ENCODE assay signal across 24 cellular contexts in the genomic region with DNA sequence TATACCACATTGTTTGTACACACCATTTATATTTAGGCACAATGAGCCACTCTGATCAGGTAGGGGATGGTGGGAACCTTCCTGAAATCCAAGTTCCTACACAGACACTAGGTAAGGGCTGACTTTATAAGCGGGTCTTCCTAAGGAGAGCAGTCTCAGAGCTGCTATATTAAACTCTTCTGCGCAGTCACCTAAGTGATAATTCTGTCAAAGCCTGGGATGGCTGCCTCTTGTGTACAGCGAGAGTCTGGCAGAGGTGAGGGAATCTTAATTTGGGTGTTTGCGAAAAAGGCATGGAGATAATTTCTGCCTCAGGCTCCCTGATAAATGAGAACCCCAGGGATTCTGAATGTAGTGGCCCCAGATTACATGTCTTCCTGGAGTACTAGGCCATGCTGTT.
A peak's percentile ranks its signal among the peaks of the same experiment; 100 is the strongest.
DNase-seq lines count a peak whose midpoint lies in the region; ATAC-seq and TF ChIP-seq lines count a peak whose summit lies in the region.
"Had no signal": no experiment of that assay in that cellular context is flagged by ENCODE, and none has a peak within 500 bp of the region (broad histone marks: within the 10 kb centered on the region; RNA-seq: fewer than 3 reads in every experiment).

No MANE protein-coding gene starts in this region.

- intact Hi-C loops in heart left ventricle (cut with DNase I) (loop anchor here in 2 of 10 donors (10.0 kb wide), 1 partner anchor 1494 kb away; no protein-coding TSS in a partner anchor), left ventricle myocardium inferior (cut with micrococcal nuclease) (no loop called here), left ventricle myocardium superior (cut with micrococcal nuclease) (no loop called here)

- POLR2A ChIA-PET in GM10248 (lab: Yijun Ruan, JAX) = no interaction called here
- POLR2A ChIA-PET in activated CD4-positive, alpha-beta memory T cell treated with anti-CD3 and anti-CD28 coated beads, Interleukin-2, amount 10 ng/mL, durations not matched to agents 7 days and 5 days (lab: Charles Lee) = no interaction called here

- no peaks in the 10 kb centered on the region for H3K36me3 Mint-ChIP-seq in activated CD4-positive, alpha-beta memory T cell treated with anti-CD3 and anti-CD28 coated beads, Interleukin-2, amount 10 ng/mL, durations not matched to agents 7 days and 5 days (ENCODE audit: low read depth)
- H3K36me3 Mint-ChIP-seq: CD14-positive monocyte; CD4-positive, alpha-beta memory T cell; CD4-positive, CD25-positive, alpha-beta regulatory T cell; CD8-positive, alpha-beta memory T cell had no signal

- no peak for TF ChIP-seq RAD21 in neural cell (conservative IDR thresholded peaks at IDR 0.05)

- CTCF ChIA-PET in GM10248 (lab: Yijun Ruan, JAX) = no interaction called here
- CTCF ChIA-PET in activated CD4-positive, alpha-beta memory T cell treated with anti-CD3 and anti-CD28 coated beads, Interleukin-2, amount 10 ng/mL, durations not matched to agents 7 days and 5 days (lab: Charles Lee) = no interaction called here

- no peak overlapping the region for H3K4me3 Mint-ChIP-seq in activated CD4-positive, alpha-beta memory T cell treated with anti-CD3 and anti-CD28 coated beads, Interleukin-2, amount 10 ng/mL, durations not matched to agents 7 days and 5 days
- H3K4me3 Mint-ChIP-seq: CD14-positive monocyte; CD4-positive, alpha-beta memory T cell; CD4-positive, CD25-positive, alpha-beta regulatory T cell; CD8-positive, alpha-beta memory T cell had no signal

- no peak for TF ChIP-seq EP300 in neural cell (conservative IDR thresholded peaks at IDR 0.05; ENCODE audit: poor library complexity, severe bottlenecking)

- no peak overlapping the region for H3K4me2 ChIP-seq in neural cell (ENCODE audit: low read length)
- H3K4me2 ChIP-seq: BLaER1 had no signal

- H3K79me2 ChIP-seq in neural cell (replicated peaks; ENCODE audit: insufficient read depth, low read length) = no peaks in the 10 kb centered on the region

- no peak for TF ChIP-seq POLR2A in heart left ventricle (IDR thresholded peaks at IDR 0.05)

- peaks cover 0 to 13% (median 0%) of the 10 kb centered on the region in 12 donors for H3K4me1 ChIP-seq in heart left ventricle
- H3K4me1 ChIP-seq in right atrium auricular region = peaks cover 0 to 11% of the 10 kb centered on the region in 2 donors
- peaks cover 32% of the 10 kb centered on the region for H3K4me1 ChIP-seq in left ventricle myocardium inferior
- H3K4me1 ChIP-seq: BE2C had no signal

- H3K9me2 ChIP-seq in neural cell (ENCODE audit: insufficient read depth, low read length) = no peaks in the 10 kb centered on the region

- H3K27me3 ChIP-seq in heart left ventricle = no peaks in the 10 kb centered on the region
- H3K27me3 ChIP-seq in right atrium auricular region = no peaks in the 10 kb centered on the region
- no peaks in the 10 kb centered on the region for H3K27me3 ChIP-seq in left ventricle myocardium inferior (ENCODE audit: low read depth)
- no peaks in the 10 kb centered on the region for H3K27me3 ChIP-seq in neural cell (ENCODE audit: insufficient read depth, low read depth, low read length)
- H3K27me3 ChIP-seq: BE2C, BLaER1 had no signal

- TF ChIP-seq CTCF in heart left ventricle (IDR thresholded peaks at IDR 0.05) (no peak), right atrium auricular region (IDR thresholded peaks at IDR 0.05) (no peak), left ventricle myocardium inferior (IDR thresholded peaks at IDR 0.05; ENCODE audit: borderline replicate concordance) (no peak), neural cell (IDR thresholded peaks at IDR 0.05; ENCODE audit: poor library complexity, severe bottlenecking) (no peak), GM10248 (IDR thresholded peaks at IDR 0.05; ENCODE audit: control extremely low read depth, extremely low read depth, low read depth, missing control alignments) (no peak)

- no peak overlapping the region for H3K27ac Mint-ChIP-seq in activated CD4-positive, alpha-beta memory T cell treated with anti-CD3 and anti-CD28 coated beads, Interleukin-2, amount 10 ng/mL, durations not matched to agents 7 days and 5 days
- H3K27ac Mint-ChIP-seq: CD14-positive monocyte; CD4-positive, alpha-beta memory T cell; CD4-positive, CD25-positive, alpha-beta regulatory T cell; CD8-positive, alpha-beta memory T cell had no signal

- H3K9me3 Mint-ChIP-seq in activated CD4-positive, alpha-beta memory T cell treated with anti-CD3 and anti-CD28 coated beads, Interleukin-2, amount 10 ng/mL, durations not matched to agents 7 days and 5 days = no peaks in the 10 kb centered on the region
- H3K9me3 Mint-ChIP-seq: CD4-positive, alpha-beta memory T cell; CD8-positive, alpha-beta memory T cell had no signal

- ATAC-seq in heart left ventricle = peak; percentile 30 to 49 (median 48)
- peak; percentile 68 for ATAC-seq in left ventricle myocardium superior

- no peak overlapping the region for H2AFZ ChIP-seq in neural cell (ENCODE audit: low read depth, low read length)

- H3K9me3 ChIP-seq in heart left ventricle = peaks cover 0 to 4% (median 0%) of the 10 kb centered on the region in 12 donors
- H3K9me3 ChIP-seq in right atrium auricular region = no peaks in the 10 kb centered on the region
- peaks cover 7% of the 10 kb centered on the region for H3K9me3 ChIP-seq in left ventricle myocardium inferior (replicated peaks)
- no peaks in the 10 kb centered on the region for H3K9me3 ChIP-seq in neural cell (ENCODE audit: low read length)
- H3K9me3 ChIP-seq: BE2C, BLaER1 had no signal

- WGBS in heart left ventricle, 4 donors = 42 to 58% (median 52%) methylated on average over 4 of the region's 4 CpGs

- peak overlapping the region in 5 of 12 donors; percentile 26 to 73 (median 67) for H3K27ac ChIP-seq in heart left ventricle
- H3K27ac ChIP-seq in right atrium auricular region = peak overlapping the region in 1 of 2 donors; percentile 69
- H3K27ac ChIP-seq in left ventricle myocardium inferior (replicated peaks) = peak overlapping the region; percentile 72
- H3K27ac ChIP-seq in neural cell (ENCODE audit: low read length) = peak overlapping the region; percentile 70
- H3K27ac ChIP-seq: BLaER1 had no signal

- no peaks in the 10 kb centered on the region for H3F3A ChIP-seq in neural cell (ENCODE audit: insufficient read depth, low read length, poor library complexity, severe bottlenecking)

- no peak overlapping the region for H3K4me3 ChIP-seq in heart left ventricle
- H3K4me3 ChIP-seq in right atrium auricular region = no peak overlapping the region
- H3K4me3 ChIP-seq in left ventricle myocardium inferior = no peak overlapping the region
- H3K4me3 ChIP-seq in neural cell (ENCODE audit: low read length) = no peak overlapping the region
- H3K4me3 ChIP-seq: BLaER1 had no signal

- H3K36me3 ChIP-seq in heart left ventricle (no peaks in the 10 kb centered on the region), right atrium auricular region (no peaks in the 10 kb centered on the region), left ventricle myocardium inferior (no peaks in the 10 kb centered on the region), neural cell (ENCODE audit: insufficient read depth, low read length) (no peaks in the 10 kb centered on the region)
- H3K36me3 ChIP-seq: BE2C, BLaER1 had no signal

- H3K27me3 Mint-ChIP-seq in activated CD4-positive, alpha-beta memory T cell treated with anti-CD3 and anti-CD28 coated beads, Interleukin-2, amount 10 ng/mL, durations not matched to agents 7 days and 5 days = peaks cover 5% of the 10 kb centered on the region

- DNase-seq in heart left ventricle = no peak
- no peak for DNase-seq in right atrium auricular region (ENCODE audit: low spot score)
- DNase-seq in left ventricle myocardium inferior = no peak
- no peak for DNase-seq in left ventricle myocardium superior
- DNase-seq in GM10248 (ENCODE audit: extremely low spot score) = no peak
- DNase-seq in activated CD4-positive, alpha-beta memory T cell treated with anti-CD3 and anti-CD28 coated beads, Interleukin-2, amount 10 ng/mL, durations not matched to agents 7 days and 5 days = no peak
- DNase-seq: 8988T; ACHN; BE2C; C1 segment of cervical spinal cord; CD4-positive, alpha-beta memory T cell; CD4-positive, CD25-positive, alpha-beta regulatory T cell; CD8-positive, alpha-beta memory T cell; COR-L47; DMS 273 treated with DMSO at 0.1 percent for 48 hours; DMS153; DMS53; DMS79; DND-41; EL; GDM1 had no signal

- no peak overlapping the region for H3K9ac ChIP-seq in neural cell (ENCODE audit: low read length)
- H3K9ac ChIP-seq: BLaER1 had no signal

- no peaks in the 10 kb centered on the region for H4K20me1 ChIP-seq in neural cell (ENCODE audit: insufficient read depth)
- H4K20me1 ChIP-seq: BLaER1 had no signal

- no peaks in the 10 kb centered on the region for H3K4me1 Mint-ChIP-seq in activated CD4-positive, alpha-beta memory T cell treated with anti-CD3 and anti-CD28 coated beads, Interleukin-2, amount 10 ng/mL, durations not matched to agents 7 days and 5 days
- H3K4me1 Mint-ChIP-seq: CD4-positive, CD25-positive, alpha-beta regulatory T cell had no signal

TF ChIP-seq in neural cell, 6 proteins besides CTCF, POLR2A, EP300 and RAD21 (continues in another document):
- TF ChIP-seq SMC3 (conservative IDR thresholded peaks at IDR 0.05; ENCODE audit: poor library complexity) = no peak
- TF ChIP-seq EZH2 (IDR thresholded peaks at IDR 0.05; ENCODE audit: borderline replicate concordance, insufficient read depth, low read length, poor library complexity, severe bottlenecking) = no peak
- no peak for TF ChIP-seq TAF1 (IDR thresholded peaks at IDR 0.05; ENCODE audit: low read depth)
- TF ChIP-seq POLR2AphosphoS5 (IDR thresholded peaks at IDR 0.05) = no peak
- no peak for TF ChIP-seq MXI1 (conservative IDR thresholded peaks at IDR 0.05; ENCODE audit: poor library complexity, severe bottlenecking)
